In the genomic region with DNA sequence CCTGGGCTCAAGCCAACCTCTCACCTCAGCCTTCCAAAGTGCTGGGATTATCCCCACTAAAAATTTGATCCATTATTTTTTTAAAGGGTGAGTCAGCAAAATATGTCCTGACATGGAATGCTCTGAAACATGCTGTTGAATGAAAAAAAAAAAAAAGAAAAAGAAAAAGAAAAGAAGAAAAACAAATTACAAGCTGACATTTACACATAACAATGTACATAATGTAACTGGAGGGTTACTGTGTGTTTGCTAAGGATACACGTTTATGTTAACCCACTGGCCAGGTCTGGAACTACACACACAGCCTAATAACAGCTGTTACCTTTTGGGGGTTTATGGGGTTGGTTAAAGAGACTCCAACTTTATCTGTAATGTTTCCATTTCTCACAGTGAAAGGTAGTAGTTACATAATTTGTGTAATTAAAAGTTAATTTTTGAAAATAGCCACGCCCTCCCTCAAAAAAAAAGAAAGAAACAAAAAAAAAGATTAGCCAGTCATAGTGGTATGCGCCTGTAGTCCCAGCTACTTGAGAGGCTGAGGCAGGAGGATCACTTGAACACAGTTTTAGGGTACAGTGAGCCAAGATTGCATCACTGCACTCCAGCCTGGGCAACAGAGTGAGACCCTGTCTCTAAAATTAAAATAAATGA, we compare ENCODE assay signal across 9 cellular contexts. TPM values are rescaled to one million over a fixed set of nuclear protein-coding genes. Genes with fewer than 3 reads are reported as not detected.
DNase-seq lines count a peak whose midpoint lies in the region; ATAC-seq and TF ChIP-seq lines count a peak whose summit lies in the region.
"Had no signal": no experiment of that assay in that cellular context is flagged by ENCODE, and none has a peak within 500 bp of the region (broad histone marks: within the 10 kb centered on the region; RNA-seq: fewer than 3 reads in every experiment).

No MANE protein-coding gene starts in this region.

- TF ChIP-seq POLR2A in Peyer's patch (IDR thresholded peaks at IDR 0.05), result no peak

- H3K4me1 ChIP-seq in Peyer's patch, result peaks cover 0 to 16% (median 7%) of the 10 kb centered on the region in 4 donors
- H3K4me1 ChIP-seq in upper lobe of right lung, result peaks cover 4% of the 10 kb centered on the region

- H3K9me3 ChIP-seq in Peyer's patch, result no peaks in the 10 kb centered on the region
- no peaks in the 10 kb centered on the region for H3K9me3 ChIP-seq in upper lobe of right lung

- H3K27me3 ChIP-seq in Peyer's patch (no peaks in the 10 kb centered on the region), upper lobe of right lung (no peaks in the 10 kb centered on the region), H7 (ENCODE audit: control insufficient read depth, insufficient read depth, low read length) (peaks cover 24% of the 10 kb centered on the region)

- H3K4me3 Mint-ChIP-seq in stimulated activated naive CD8-positive, alpha-beta T cell treated with anti-CD3 and anti-CD28 coated beads, Interleukin-15, amount 100 ng/mL, for 72 hours, result no peak overlapping the region
- no peak overlapping the region for H3K4me3 Mint-ChIP-seq in natural killer cell

- peak; percentile 64 for ATAC-seq in stimulated activated naive CD8-positive, alpha-beta T cell treated with anti-CD3 and anti-CD28 coated beads, Interleukin-15, amount 100 ng/mL, for 72 hours
- no peak for ATAC-seq in stimulated activated naive CD8-positive, alpha-beta T cell treated with anti-CD3 and anti-CD28 coated beads, Interleukin-15, Interleukin-2, amounts not matched to agents 100 U/mL and 50 U/mL, for 24 hours
- ATAC-seq in upper lobe of right lung (no peak), natural killer cell (no peak), sciatic nerve (no peak)

- intact Hi-C loops in upper lobe of right lung (cut with DNase I), result no loop called here
- intact Hi-C loops in natural killer cell (cut with micrococcal nuclease), result no loop called here
- intact Hi-C loops in sciatic nerve (cut with DNase I), result no loop called here

- H3K36me3 ChIP-seq in Peyer's patch (no peaks in the 10 kb centered on the region), upper lobe of right lung (no peaks in the 10 kb centered on the region), H7 (replicated peaks; ENCODE audit: control insufficient read depth, insufficient read depth, low read length) (no peaks in the 10 kb centered on the region)

- TF ChIP-seq CTCF in Peyer's patch (IDR thresholded peaks at IDR 0.05) (peak in 4 of 6 experiments; percentile 11 to 53 (median 50)), fibroblast of mammary gland (conservative IDR thresholded peaks at IDR 0.05; ENCODE audit: control insufficient read depth, insufficient read depth, low read depth, low read length) (peak; percentile 23), upper lobe of right lung (IDR thresholded peaks at IDR 0.05) (peak; percentile 21), natural killer cell (IDR thresholded peaks at IDR 0.05) (no peak)

- no peak for DNase-seq in stimulated activated naive CD8-positive, alpha-beta T cell treated with anti-CD3 and anti-CD28 coated beads, Interleukin-15, amount 100 ng/mL, for 72 hours
- DNase-seq in stimulated activated naive CD8-positive, alpha-beta T cell treated with anti-CD3 and anti-CD28 coated beads, Interleukin-15, Interleukin-2, amounts not matched to agents 100 U/mL and 50 U/mL, for 24 hours, result no peak
- DNase-seq in Peyer's patch, result no peak
- DNase-seq in fibroblast of mammary gland (ENCODE audit: low read depth), result no peak
- no peak for DNase-seq in upper lobe of right lung
- no peak for DNase-seq in natural killer cell
- no peak for DNase-seq in H7
- no peak for DNase-seq in sciatic nerve (ENCODE audit: low spot score)
- DNase-seq: activated T-cell treated with anti-CD3 and anti-CD28 coated beads, Interleukin-2, amount 50 U/mL, for 1 hour had no signal

- H3K9me3 Mint-ChIP-seq in stimulated activated naive CD8-positive, alpha-beta T cell treated with anti-CD3 and anti-CD28 coated beads, Interleukin-15, amount 100 ng/mL, for 72 hours, result no peaks in the 10 kb centered on the region
- no peaks in the 10 kb centered on the region for H3K9me3 Mint-ChIP-seq in natural killer cell

- no peak overlapping the region for H3K4me3 ChIP-seq in Peyer's patch
- no peak overlapping the region for H3K4me3 ChIP-seq in fibroblast of mammary gland (ENCODE audit: control insufficient read depth, low read depth, low read length)
- H3K4me3 ChIP-seq in upper lobe of right lung, result no peak overlapping the region
- no peak overlapping the region for H3K4me3 ChIP-seq in H7 (ENCODE audit: insufficient read depth, low read depth, low read length)

- H3K4me1 Mint-ChIP-seq in stimulated activated naive CD8-positive, alpha-beta T cell treated with anti-CD3 and anti-CD28 coated beads, Interleukin-15, amount 100 ng/mL, for 72 hours, result no peaks in the 10 kb centered on the region
- H3K4me1 Mint-ChIP-seq in natural killer cell, result no peaks in the 10 kb centered on the region

- H3K27ac Mint-ChIP-seq in stimulated activated naive CD8-positive, alpha-beta T cell treated with anti-CD3 and anti-CD28 coated beads, Interleukin-15, amount 100 ng/mL, for 72 hours, result no peak overlapping the region
- H3K27ac Mint-ChIP-seq in natural killer cell, result no peak overlapping the region

- peaks cover 29% of the 10 kb centered on the region for H3K27me3 Mint-ChIP-seq in stimulated activated naive CD8-positive, alpha-beta T cell treated with anti-CD3 and anti-CD28 coated beads, Interleukin-15, amount 100 ng/mL, for 72 hours
- no peaks in the 10 kb centered on the region for H3K27me3 Mint-ChIP-seq in natural killer cell (ENCODE audit: low read depth in 2 of 2)

- no peak overlapping the region for H3K27ac ChIP-seq in Peyer's patch
- H3K27ac ChIP-seq in upper lobe of right lung, result no peak overlapping the region

- no peaks in the 10 kb centered on the region for H3K36me3 Mint-ChIP-seq in natural killer cell

RNA-seq across cellular contexts. Expression of a gene that starts 3.1 kb away (rescaled TPM):
- total RNA-seq in Peyer's patch (not detected), upper lobe of right lung (not detected), natural killer cell (not detected), sciatic nerve (0.45 TPM)
- total RNA-seq in H7 (2014; rRNA removed; shearing (Covaris generic)), result 2.0 TPM in 2 replicates

RNA-seq across cellular contexts. Expression of a gene that starts 22.0 kb away (rescaled TPM):
- total RNA-seq in Peyer's patch (1 to 10 TPM in 2 of 4 donors, under 1 TPM in 1, not detected in 1; 0.95 to 6.6 (median 1.6) TPM), upper lobe of right lung (4.9 TPM), natural killer cell (1 to 10 TPM in 2 of 3 donors, under 1 TPM in 1; 0.45 to 2.9 (median 2.5) TPM), sciatic nerve (2.1 TPM)
- total RNA-seq in H7 (2014; rRNA removed; shearing (Covaris generic)), result 1.6 and 2.6 TPM in 2 replicates

RNA-seq across cellular contexts. Expression of a gene that starts 41.6 kb away (rescaled TPM):
- total RNA-seq in Peyer's patch, result 1,000 to 10,000 TPM in 3 of 4 donors, 100 to 1,000 TPM in 1; 295 to 7,069 (median 4,830) TPM
- 42.6 TPM for total RNA-seq in upper lobe of right lung
- total RNA-seq in natural killer cell, result 10 to 100 TPM in 2 of 3 donors, 1 to 10 TPM in 1; 1.6 to 33.9 (median 10.9) TPM
- total RNA-seq in H7 (2014; rRNA removed; shearing (Covaris generic)), result 3.3 and 6.7 TPM in 2 replicates
- 53.7 TPM for total RNA-seq in sciatic nerve
